Comparison of ENCODE assay signal across 8 cellular contexts in the genomic region with DNA sequence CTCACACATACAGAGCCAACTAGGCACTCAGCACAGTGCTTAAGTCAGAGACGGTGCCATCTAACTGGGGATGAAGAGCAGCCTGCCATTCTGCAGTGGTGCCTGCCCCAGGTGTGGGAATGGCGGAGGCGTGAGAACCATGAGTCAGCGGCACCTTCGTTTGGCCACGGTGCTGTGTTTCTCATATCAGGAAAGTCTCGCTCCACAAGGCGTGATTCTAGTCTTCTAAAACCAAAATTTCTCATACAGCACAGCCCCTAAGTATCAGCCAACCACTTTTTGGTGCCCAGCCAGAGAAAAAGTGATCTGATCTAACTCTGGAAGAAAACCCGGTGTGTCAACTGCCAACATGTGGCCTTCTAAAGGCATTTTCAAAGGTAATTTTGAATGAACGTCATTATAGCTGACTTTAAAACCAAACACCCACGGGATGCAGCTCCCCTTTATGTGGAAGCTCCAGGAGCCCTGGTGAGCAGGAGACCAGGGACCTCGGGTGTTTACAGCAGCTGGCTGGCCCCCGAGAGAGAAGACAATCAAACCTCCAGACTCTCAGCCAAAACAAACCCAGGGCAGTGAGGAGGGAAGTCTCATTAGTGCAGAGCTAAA. TPM values are rescaled to one million over a fixed set of nuclear protein-coding genes. Genes with fewer than 3 reads are reported as not detected.
DNase-seq lines count a peak whose midpoint lies in the region; ATAC-seq and TF ChIP-seq lines count a peak whose summit lies in the region.

No MANE protein-coding gene starts in this region.

- H3K9me3 Mint-ChIP-seq in CD14-positive monocyte, result peaks cover 0 to 4% (median 0%) of the 10 kb centered on the region in 7 donors

- H3K36me3 Mint-ChIP-seq in CD14-positive monocyte, result no peaks in the 10 kb centered on the region

- peak; percentile 77 to 82 for ATAC-seq in activated CD4-positive, CD25-positive, alpha-beta regulatory T cell treated with anti-CD3 and anti-CD28 coated beads, Interleukin-2, amount 50 U/mL, for 24 hours
- ATAC-seq in GM21717 (IDR thresholded peaks at IDR 0.05; ENCODE audit: unreplicated experiment), result peak; percentile 83

- no peak overlapping the region for H3K4me3 Mint-ChIP-seq in CD14-positive monocyte

- H3K27me3 Mint-ChIP-seq in CD14-positive monocyte (ENCODE audit: low read depth in 3 of 3), result peaks cover 7 to 11% (median 8%) of the 10 kb centered on the region in 3 donors

- H3K4me1 Mint-ChIP-seq in CD14-positive monocyte, result no peaks in the 10 kb centered on the region

- TF ChIP-seq CTCF in CD14-positive monocyte (IDR thresholded peaks at IDR 0.05), result no peak

- DNase-seq in activated CD4-positive, CD25-positive, alpha-beta regulatory T cell treated with anti-CD3 and anti-CD28 coated beads, Interleukin-2, amount 50 U/mL, for 72 hours, result no peak
- DNase-seq in NCI-H1092 treated with DMSO at 0.1 percent for 48 hours (lab: John Stamatoyannopoulos, UW) (peak; percentile 59), CD14-positive monocyte (ENCODE audit: low spot score) (no peak), NCI-H187 (lab: John Stamatoyannopoulos, UW) (no peak), KBM-7 (no peak)
- DNase-seq in stimulated activated CD4-positive, alpha-beta T cell treated with anti-CD3 and anti-CD28 coated beads, Interleukin-1b, Interleukin-23, amount 100 ng/mL, for 24 hours (ENCODE audit: low read depth in 4 of 4, low spot score in 1 of 4), result peak; percentile 6 to 53 (median 23)

- in situ Hi-C loops in KBM-7 (cut with MboI; ENCODE audit: low pct_unique_long_range_greater_than_20kb, low sequenced_read_pairs), result loop anchor here (25.0 kb wide), 1 partner anchor 964 kb away; a partner anchor contains a TSS

- intact Hi-C loops in CD14-positive monocyte (cut with micrococcal nuclease), result no loop called here

- H3K27ac Mint-ChIP-seq in CD14-positive monocyte, result no peak overlapping the region

RNA-seq across cellular contexts. Expression of a gene that starts 54.6 kb away (rescaled TPM):
- polyA plus RNA-seq in CD14-positive monocyte, result not detected

Comparison
In these comparisons a context has a peak if more than half of its experiments do, and no peak if none do; other contexts are left out.
1. DNase-seq: peak in NCI-H1092 treated with DMSO at 0.1 percent for 48 hours (single experiment) and stimulated activated CD4-positive, alpha-beta T cell treated with anti-CD3 and anti-CD28 coated beads, Interleukin-1b, Interleukin-23, amount 100 ng/mL, for 24 hours (4 of 4); none in activated CD4-positive, CD25-positive, alpha-beta regulatory T cell treated with anti-CD3 and anti-CD28 coated beads, Interleukin-2, amount 50 U/mL, for 72 hours (single experiment), CD14-positive monocyte (single experiment), NCI-H187 (0 of 2) and KBM-7 (single experiment).